1 cellular context compared by ENCODE assay signal in genomic region chr4:154491731-154492249, GRCh38.
TF ChIP-seq lines count a peak whose summit lies in the region.

Gene DCHS2, minus strand, starts transcription at chr4:154491799. Its CDS starts 444 bp downstream, at chr4:154491355.

TF ChIP-seq in SK-N-SH treated with all-trans-retinoic acid at 6 μM for 48 hours, 23 proteins besides CTCF, POLR2A, EP300 and RAD21 (continued from another document):
- TF ChIP-seq CSRNP3 (CRISPR knock-in tag; IDR thresholded peaks at IDR 0.05) (no peak), SNAI2 (CRISPR knock-in tag; IDR thresholded peaks at IDR 0.05) (no peak), ISL1 (CRISPR knock-in tag; IDR thresholded peaks at IDR 0.05) (no peak), ZFP3 (CRISPR knock-in tag; IDR thresholded peaks at IDR 0.05) (no peak), ESRRG (CRISPR knock-in tag; IDR thresholded peaks at IDR 0.05) (no peak), BACH2 (CRISPR knock-in tag; IDR thresholded peaks at IDR 0.05; ENCODE audit: borderline replicate concordance) (no peak), PATZ1 (CRISPR knock-in tag; IDR thresholded peaks at IDR 0.05; ENCODE audit: borderline replicate concordance) (no peak)
